8 cellular contexts compared by ENCODE assay signal in genomic region chrX:123859828-123860505, GRCh38. TPM values are rescaled to one million over a fixed set of nuclear protein-coding genes. Genes with fewer than 3 reads are reported as not detected.
DNase-seq lines count a peak whose midpoint lies in the region; ATAC-seq and TF ChIP-seq lines count a peak whose summit lies in the region.

TSS of gene XIAP (plus strand) at chrX:123860053. CDS start at chrX:123885663, 25,610 bp downstream.

- no peaks in the 10 kb centered on the region for H3K27me3 ChIP-seq in HL-60 (ENCODE audit: insufficient read depth, poor library complexity, severe bottlenecking)
- H3K27me3 ChIP-seq in mucosa of rectum (ENCODE audit: control insufficient read depth in 2 of 2, insufficient read depth in 2 of 2, low read length in 2 of 2) = no peaks in the 10 kb centered on the region

- no peaks in the 10 kb centered on the region for H3K9me3 ChIP-seq in mucosa of rectum (ENCODE audit: control insufficient read depth in 2 of 2, low read length in 2 of 2)

- DNase-seq in COR-L47 (lab: John Stamatoyannopoulos, UW) (peak; percentile 58), HL-60 (ENCODE audit: low read depth in 1 of 2, low spot score in 1 of 2) (peak; percentile 53 to 76), OCI-M1 (lab: John Stamatoyannopoulos, UW) (peak; percentile 92), activated T-cell treated with anti-CD3 and anti-CD28 coated beads for 48 hours (ENCODE audit: low read depth) (peak; percentile 70), epithelial cell of proximal tubule (ENCODE audit: low read depth) (no peak)
- DNase-seq in stimulated activated CD8-positive, alpha-beta memory T cell treated with anti-CD3 and anti-CD28 coated beads, Interleukin-7, amount 100 ng/mL, for 1 hour (ENCODE audit: low read depth in 2 of 2) = peak; percentile 0 to 32

- peak; percentile 82 for ATAC-seq in GM19455 (IDR thresholded peaks at IDR 0.05; ENCODE audit: unreplicated experiment)

- no peaks in the 10 kb centered on the region for H3K36me3 ChIP-seq in mucosa of rectum (ENCODE audit: control insufficient read depth in 2 of 2, insufficient read depth in 2 of 2, low read length in 2 of 2)

- H3K4me1 ChIP-seq in mucosa of rectum (ENCODE audit: control insufficient read depth in 2 of 2, insufficient read depth in 2 of 2, low read length in 2 of 2) = peaks cover 0 to 2% of the 10 kb centered on the region in 2 donors

- peak within 1 kb of the TSS; percentile 77 to 87 for H3K9ac ChIP-seq in mucosa of rectum (ENCODE audit: low read depth in 1 of 2, low read length in 2 of 2)

- no peak for TF ChIP-seq CTCF in HL-60 (IDR thresholded peaks at IDR 0.05; ENCODE audit: insufficient read depth, low read length)
- TF ChIP-seq CTCF in epithelial cell of proximal tubule (conservative IDR thresholded peaks at IDR 0.05; ENCODE audit: low read depth, low read length) = no peak

- H3K4me3 ChIP-seq in HL-60 (replicated peaks; ENCODE audit: insufficient read depth, low read length) (peak within 1 kb of the TSS; percentile 57), epithelial cell of proximal tubule (ENCODE audit: low read depth, low read length) (peak within 1 kb of the TSS; percentile 71), mucosa of rectum (ENCODE audit: low read length in 2 of 2) (peak within 1 kb of the TSS; percentile 76 to 83)

- H3K27ac ChIP-seq in HL-60 (replicated peaks) (peak within 1 kb of the TSS; percentile 97), mucosa of rectum (ENCODE audit: low read depth in 2 of 2, low read length in 2 of 2) (peak within 1 kb of the TSS; percentile 96 to 97)

RNA-seq across cellular contexts. Expression of gene XIAP, which starts in this region (rescaled TPM):
- total RNA-seq in epithelial cell of proximal tubule = 17.7 and 21.9 TPM in 2 replicates
